17 cellular contexts compared by ENCODE assay signal in genomic region chr5:52712354-52712753, GRCh38.
DNase-seq lines count a peak whose midpoint lies in the region; ATAC-seq and TF ChIP-seq lines count a peak whose summit lies in the region.
"Had no signal": no experiment of that assay in that cellular context is flagged by ENCODE, and none has a peak within 500 bp of the region (broad histone marks: within the 10 kb centered on the region; RNA-seq: fewer than 3 reads in every experiment).

No MANE protein-coding gene starts in this region.

- no peak overlapping the region for H3K4me2 ChIP-seq in DND-41 (ENCODE audit: insufficient read depth, low read length)
- H3K4me2 ChIP-seq in smooth muscle cell = no peak overlapping the region

- H3K9me3 ChIP-seq in DND-41 (ENCODE audit: insufficient read depth, low read length, severe bottlenecking) (peaks cover 17% of the 10 kb centered on the region), smooth muscle cell (replicated peaks; ENCODE audit: low read depth) (no peaks in the 10 kb centered on the region)

- no peak overlapping the region for H3K4me3 ChIP-seq in DND-41 (ENCODE audit: low read depth in 1 of 2, low read length in 2 of 2)
- H3K4me3 ChIP-seq in smooth muscle cell = no peak overlapping the region
- H3K4me3 ChIP-seq: GM23248 had no signal

- H3F3A ChIP-seq in smooth muscle cell (ENCODE audit: low read depth) = no peaks in the 10 kb centered on the region

- no peaks in the 10 kb centered on the region for H3K36me3 ChIP-seq in DND-41 (ENCODE audit: insufficient read depth, low read length)
- no peaks in the 10 kb centered on the region for H3K36me3 ChIP-seq in smooth muscle cell (ENCODE audit: low read depth)

- peaks cover 44% of the 10 kb centered on the region for H3K36me3 Mint-ChIP-seq in activated CD8-positive, alpha-beta memory T cell treated with anti-CD3 and anti-CD28 coated beads, Interleukin-2, amount 10 ng/mL, durations not matched to agents 7 days and 5 days
- H3K36me3 Mint-ChIP-seq in activated T-helper 17 cell treated with anti-CD3 and anti-CD28 coated beads, Interleukin-2, amount 50 U/mL, for 72 hours (ENCODE audit: low read depth) = no peaks in the 10 kb centered on the region

- H3K9ac ChIP-seq in DND-41 (ENCODE audit: low read depth, low read length) = no peak overlapping the region
- no peak overlapping the region for H3K9ac ChIP-seq in smooth muscle cell (ENCODE audit: low read depth)
- H3K9ac ChIP-seq: GM23248 had no signal

- H3K27ac Mint-ChIP-seq in activated CD8-positive, alpha-beta memory T cell treated with anti-CD3 and anti-CD28 coated beads, Interleukin-2, amount 10 ng/mL, durations not matched to agents 7 days and 5 days = peak overlapping the region; percentile 71
- H3K27ac Mint-ChIP-seq in activated T-helper 17 cell treated with anti-CD3 and anti-CD28 coated beads, Interleukin-2, amount 50 U/mL, for 72 hours = no peak overlapping the region

- H2AFZ ChIP-seq in DND-41 (ENCODE audit: low read depth, low read length) (no peak overlapping the region), smooth muscle cell (ENCODE audit: low read depth) (no peak overlapping the region)
- H2AFZ ChIP-seq: GM23248 had no signal

- H3K27me3 Mint-ChIP-seq in activated CD8-positive, alpha-beta memory T cell treated with anti-CD3 and anti-CD28 coated beads, Interleukin-2, amount 10 ng/mL, durations not matched to agents 7 days and 5 days = no peaks in the 10 kb centered on the region
- no peaks in the 10 kb centered on the region for H3K27me3 Mint-ChIP-seq in activated T-helper 17 cell treated with anti-CD3 and anti-CD28 coated beads, Interleukin-2, amount 50 U/mL, for 72 hours

- WGBS in smooth muscle cell (ENCODE audit: low lambda C conversion rate) = 90% methylated on average over 2 of the region's 2 CpGs

- H4K20me1 ChIP-seq in DND-41 (ENCODE audit: insufficient read depth, low read length) (no peaks in the 10 kb centered on the region), smooth muscle cell (ENCODE audit: low read depth) (no peaks in the 10 kb centered on the region)

- TF ChIP-seq CTCF in DND-41 (IDR thresholded peaks at IDR 0.05; ENCODE audit: borderline replicate concordance, extremely low read depth, low read length, poor library complexity, severe bottlenecking) (no peak), smooth muscle cell (IDR thresholded peaks at IDR 0.05; ENCODE audit: borderline replicate concordance, insufficient read depth, poor library complexity, severe bottlenecking) (no peak)

- peaks cover 50% of the 10 kb centered on the region for H3K4me1 Mint-ChIP-seq in activated CD8-positive, alpha-beta memory T cell treated with anti-CD3 and anti-CD28 coated beads, Interleukin-2, amount 10 ng/mL, durations not matched to agents 7 days and 5 days
- H3K4me1 Mint-ChIP-seq in activated T-helper 17 cell treated with anti-CD3 and anti-CD28 coated beads, Interleukin-2, amount 50 U/mL, for 72 hours = peaks cover 12% of the 10 kb centered on the region

- peak overlapping the region; percentile 80 for H3K27ac ChIP-seq in DND-41 (ENCODE audit: low read length)
- peak overlapping the region; percentile 85 for H3K27ac ChIP-seq in smooth muscle cell (ENCODE audit: low read depth)
- H3K27ac ChIP-seq: GM23248 had no signal

- CTCF ChIA-PET in activated CD8-positive, alpha-beta memory T cell treated with anti-CD3 and anti-CD28 coated beads, Interleukin-2, amount 10 ng/mL, durations not matched to agents 7 days and 5 days (lab: Charles Lee) = interaction anchor here (1.1 kb wide), 2 partner anchors 50 to 203 kb away, joined by 3 to 4 read pairs; no protein-coding TSS in a partner anchor

- H3K4me3 Mint-ChIP-seq in activated CD8-positive, alpha-beta memory T cell treated with anti-CD3 and anti-CD28 coated beads, Interleukin-2, amount 10 ng/mL, durations not matched to agents 7 days and 5 days = no peak overlapping the region
- no peak overlapping the region for H3K4me3 Mint-ChIP-seq in activated T-helper 17 cell treated with anti-CD3 and anti-CD28 coated beads, Interleukin-2, amount 50 U/mL, for 72 hours

- H3K4me1 ChIP-seq in DND-41 (ENCODE audit: insufficient read depth, low read length) (peaks cover 59% of the 10 kb centered on the region), smooth muscle cell (ENCODE audit: low read depth) (peaks cover 22% of the 10 kb centered on the region)

- H3K9me3 Mint-ChIP-seq in activated CD8-positive, alpha-beta memory T cell treated with anti-CD3 and anti-CD28 coated beads, Interleukin-2, amount 10 ng/mL, durations not matched to agents 7 days and 5 days (ENCODE audit: low read depth) = peaks cover 15% of the 10 kb centered on the region
- peaks cover 5% of the 10 kb centered on the region for H3K9me3 Mint-ChIP-seq in activated T-helper 17 cell treated with anti-CD3 and anti-CD28 coated beads, Interleukin-2, amount 50 U/mL, for 72 hours

- H3K27me3 ChIP-seq in DND-41 (ENCODE audit: insufficient read depth, low read length, poor library complexity) (no peaks in the 10 kb centered on the region), smooth muscle cell (ENCODE audit: low read depth) (no peaks in the 10 kb centered on the region)

- no peaks in the 10 kb centered on the region for H3K79me2 ChIP-seq in DND-41 (ENCODE audit: insufficient read depth, low read length)
- H3K79me2 ChIP-seq in smooth muscle cell (ENCODE audit: low read depth) = no peaks in the 10 kb centered on the region

- DNase-seq in activated CD8-positive, alpha-beta memory T cell treated with anti-CD3 and anti-CD28 coated beads, Interleukin-2, amount 10 ng/mL, durations not matched to agents 7 days and 5 days = no peak
- DNase-seq in activated CD8-positive, alpha-beta memory T cell treated with anti-CD3 and anti-CD28 coated beads, Interleukin-2, amount 50 U/mL, for 48 hours = no peak
- DNase-seq in DND-41 (no peak), smooth muscle cell (lab: John Stamatoyannopoulos, UW; ENCODE audit: unreplicated experiment) (no peak), NCI-H1417 (lab: John Stamatoyannopoulos, UW) (no peak)
- DNase-seq in activated CD4-positive, CD25-positive, alpha-beta regulatory T cell treated with anti-CD3 and anti-CD28 coated beads, Interleukin-2, amount 50 U/mL, for 72 hours = no peak
- DNase-seq: GM23248, H7, Kasumi-1, NCI-H1092 treated with DMSO at 0.1 percent for 48 hours, NCI-H1436 treated with DMSO at 0.1 percent for 48 hours, NCI-H187 treated with DMSO at 0.1 percent for 48 hours, NCI-H2171 treated with DMSO at 0.1 percent for 48 hours, NCI-H748 treated with DMSO at 0.1 percent for 48 hours, SIG-M5 had no signal

- ATAC-seq in activated CD8-positive, alpha-beta memory T cell treated with anti-CD3 and anti-CD28 coated beads, Interleukin-2, amount 10 ng/mL, durations not matched to agents 7 days and 5 days = no peak
- peak; percentile 55; the same call in 2 of the 3 replicates for ATAC-seq in DND-41 (ENCODE audit: insufficient read depth, low read depth)
- ATAC-seq in activated T-helper 17 cell treated with anti-CD3 and anti-CD28 coated beads, Interleukin-2, amount 50 U/mL, for 72 hours (replicated peaks) = peak; percentile 19
- ATAC-seq: HepG2 had no signal
